ENCODE assay signal across 28 cellular contexts in genomic region chr4:41679991-41680390, GRCh38.
"Had no signal": no experiment of that assay in that cellular context is flagged by ENCODE, and none has a peak within 500 bp of the region (broad histone marks: within the 10 kb centered on the region; RNA-seq: fewer than 3 reads in every experiment).

No MANE protein-coding gene starts in this region.

- H3K36me3 ChIP-seq: colonic mucosa, ovary had no signal

- H3K27ac ChIP-seq: colonic mucosa, esophagus squamous epithelium, ovary, psoas muscle, skin epidermis, testis, tibial artery, upper lobe of left lung had no signal

- H3K4me3 ChIP-seq: colonic mucosa, esophagus squamous epithelium, ovary, psoas muscle, skin epidermis, testis, tibial artery, upper lobe of left lung had no signal

- H3K27me3 Mint-ChIP-seq: stimulated activated naive CD8-positive, alpha-beta T cell treated with anti-CD3 and anti-CD28 coated beads, Interleukin-15, amount 100 ng/mL, for 72 hours had no signal

- DNase-seq: colonic mucosa; effector memory CD4-positive, alpha-beta T cell; esophagus squamous epithelium; hypothalamus; immature natural killer cell; kidney; naive thymus-derived CD8-positive, alpha-beta T cell; nephron progenitor cell; nucleus accumbens; ovary; posterior cingulate gyrus; psoas muscle; right cardiac atrium; stimulated activated CD4-positive, alpha-beta T cell treated with anti-CD3 and anti-CD28 coated beads, Interleukin-1b, Interleukin-23, amount 100 ng/mL, for 48 hours; stimulated activated CD4-positive, alpha-beta T cell treated with anti-CD3 and anti-CD28 coated beads, Interleukin-4, amount 100 ng/mL, for 1 hour; stimulated activated CD8-positive, alpha-beta memory T cell treated with anti-CD3 and anti-CD28 coated beads, Interleukin-4, amount 100 ng/mL, for 48 hours; stimulated activated naive CD4-positive, alpha-beta T cell; stimulated activated naive CD8-positive, alpha-beta T cell treated with anti-CD3 and anti-CD28 coated beads, Interleukin-15, amount 100 ng/mL, for 72 hours; testis; tibial artery; upper lobe of left lung had no signal

- H3K36me3 Mint-ChIP-seq: immature natural killer cell; naive thymus-derived CD8-positive, alpha-beta T cell had no signal

- H3K4me1 Mint-ChIP-seq: central memory CD8-positive, alpha-beta T cell; immature natural killer cell; naive thymus-derived CD8-positive, alpha-beta T cell; nephron progenitor cell; stimulated activated naive CD8-positive, alpha-beta T cell treated with anti-CD3 and anti-CD28 coated beads, Interleukin-15, amount 100 ng/mL, for 72 hours had no signal

- H3K9me3 Mint-ChIP-seq: central memory CD8-positive, alpha-beta T cell; dendritic cell treated with granulocyte-macrophage colony-stimulating factor and Interleukin-4, amounts not matched to agents 40 ng/mL and 50 ng/mL, for 4 days; nephron progenitor cell; stimulated activated naive CD8-positive, alpha-beta T cell treated with anti-CD3 and anti-CD28 coated beads, Interleukin-15, amount 100 ng/mL, for 72 hours had no signal

- H3K4me3 Mint-ChIP-seq: central memory CD8-positive, alpha-beta T cell; dendritic cell treated with granulocyte-macrophage colony-stimulating factor and Interleukin-4, amounts not matched to agents 40 ng/mL and 50 ng/mL, for 4 days; immature natural killer cell; naive thymus-derived CD8-positive, alpha-beta T cell; nephron progenitor cell; stimulated activated naive CD8-positive, alpha-beta T cell treated with anti-CD3 and anti-CD28 coated beads, Interleukin-15, amount 100 ng/mL, for 72 hours had no signal

- H3K4me1 ChIP-seq: colonic mucosa, esophagus squamous epithelium, psoas muscle, testis, tibial artery, upper lobe of left lung had no signal

- H3K27me3 ChIP-seq: colonic mucosa, esophagus squamous epithelium, ovary, testis, tibial artery, upper lobe of left lung had no signal

- H3K27ac Mint-ChIP-seq: dendritic cell treated with granulocyte-macrophage colony-stimulating factor and Interleukin-4, amounts not matched to agents 40 ng/mL and 50 ng/mL, for 4 days; immature natural killer cell; naive thymus-derived CD8-positive, alpha-beta T cell; nephron progenitor cell; stimulated activated naive CD8-positive, alpha-beta T cell treated with anti-CD3 and anti-CD28 coated beads, Interleukin-15, amount 100 ng/mL, for 72 hours had no signal

- ATAC-seq: left lobe of liver; naive thymus-derived CD8-positive, alpha-beta T cell; psoas muscle; right cardiac atrium; stimulated activated naive CD8-positive, alpha-beta T cell treated with anti-CD3 and anti-CD28 coated beads, Interleukin-15, amount 100 ng/mL, for 72 hours had no signal

- FAIRE-seq: endothelial cell of umbilical vein, frontal cortex, kidney, urothelium cell line had no signal

- H3K9me3 ChIP-seq: colonic mucosa, esophagus squamous epithelium, ovary, psoas muscle, testis, tibial artery, upper lobe of left lung had no signal
